9 cellular contexts compared by ENCODE assay signal in genomic region chr17:45310380-45311324, GRCh38. TPM values are rescaled to one million over a fixed set of nuclear protein-coding genes. Genes with fewer than 3 reads are reported as not detected.
DNase-seq lines count a peak whose midpoint lies in the region; ATAC-seq, FAIRE-seq and TF ChIP-seq lines count a peak whose summit lies in the region.
"Had no signal": no experiment of that assay in that cellular context is flagged by ENCODE, and none has a peak within 500 bp of the region (broad histone marks: within the 10 kb centered on the region; RNA-seq: fewer than 3 reads in every experiment).

No MANE protein-coding gene starts in this region.

- H3K27me3 ChIP-seq in right lobe of liver, result no peaks in the 10 kb centered on the region
- H3K27me3 ChIP-seq: SJSA1 had no signal

- H3K36me3 Mint-ChIP-seq in stimulated activated naive CD8-positive, alpha-beta T cell treated with anti-CD3 and anti-CD28 coated beads, Interleukin-15, Interleukin-2, amounts not matched to agents 100 ng/mL and 50 ng/mL, for 24 hours (ENCODE audit: low read depth), result peaks cover 80% of the 10 kb centered on the region

- H3K4me1 Mint-ChIP-seq in stimulated activated naive CD8-positive, alpha-beta T cell treated with anti-CD3 and anti-CD28 coated beads, Interleukin-15, Interleukin-2, amounts not matched to agents 100 ng/mL and 50 ng/mL, for 24 hours (ENCODE audit: low read depth), result peaks cover 94% of the 10 kb centered on the region

- H3K27ac Mint-ChIP-seq in stimulated activated naive CD8-positive, alpha-beta T cell treated with anti-CD3 and anti-CD28 coated beads, Interleukin-15, Interleukin-2, amounts not matched to agents 100 ng/mL and 50 ng/mL, for 24 hours, result peak overlapping the region; percentile 99

- no peaks in the 10 kb centered on the region for H3K27me3 Mint-ChIP-seq in stimulated activated naive CD8-positive, alpha-beta T cell treated with anti-CD3 and anti-CD28 coated beads, Interleukin-15, Interleukin-2, amounts not matched to agents 100 ng/mL and 50 ng/mL, for 24 hours

- 3% methylated on average over 3 of the region's 3 CpGs for WGBS in right lobe of liver (ENCODE audit: insufficient coverage, low coverage, low lambda C conversion rate, missing lambda C conversion rate)

- TF ChIP-seq CTCF in VCaP (conservative IDR thresholded peaks at IDR 0.05) (no peak), right lobe of liver (IDR thresholded peaks at IDR 0.05) (no peak)

- H3K9me3 Mint-ChIP-seq in stimulated activated naive CD8-positive, alpha-beta T cell treated with anti-CD3 and anti-CD28 coated beads, Interleukin-15, Interleukin-2, amounts not matched to agents 100 ng/mL and 50 ng/mL, for 24 hours, result no peaks in the 10 kb centered on the region

- intact Hi-C loops in right lobe of liver (cut with DNase I), result no loop called here

- TF ChIP-seq POLR2A in right lobe of liver (IDR thresholded peaks at IDR 0.05), result no peak

- no peak for DNase-seq in stimulated activated naive CD8-positive, alpha-beta T cell treated with anti-CD3 and anti-CD28 coated beads, Interleukin-15, Interleukin-2, amounts not matched to agents 100 U/mL and 50 U/mL, for 24 hours
- DNase-seq in right lobe of liver (peak; percentile 66 to 85 (median 85)), HTR-8/SVneo (ENCODE audit: insufficient read length, low spot score) (no peak), cerebellar cortex (ENCODE audit: low spot score) (no peak)

- H3K36me3 ChIP-seq in right lobe of liver, result no peaks in the 10 kb centered on the region

- peak overlapping the region in 1 of 3 donors; percentile 20 for H3K4me3 ChIP-seq in right lobe of liver
- H3K4me3 ChIP-seq: SJSA1 had no signal

- H3K27ac ChIP-seq in VCaP (peak overlapping the region; percentile 74), right lobe of liver (peak overlapping the region; percentile 86 to 87 (median 87))
- H3K27ac ChIP-seq: SJSA1 had no signal

- H3K9me3 ChIP-seq in right lobe of liver, result no peaks in the 10 kb centered on the region
- H3K9me3 ChIP-seq: SJSA1 had no signal

- FAIRE-seq in HTR-8/SVneo (lab: Jason Lieb, UNC), result no peak

- H3K4me3 Mint-ChIP-seq in stimulated activated naive CD8-positive, alpha-beta T cell treated with anti-CD3 and anti-CD28 coated beads, Interleukin-15, Interleukin-2, amounts not matched to agents 100 ng/mL and 50 ng/mL, for 24 hours, result peak overlapping the region; percentile 96

- no peak for ATAC-seq in stimulated activated naive CD8-positive, alpha-beta T cell treated with anti-CD3 and anti-CD28 coated beads, Interleukin-15, Interleukin-2, amounts not matched to agents 100 U/mL and 50 U/mL, for 24 hours
- ATAC-seq in right lobe of liver, result peak; percentile 49 to 74 (median 68)
- no peak for ATAC-seq in HG03520 (IDR thresholded peaks at IDR 0.05; ENCODE audit: unreplicated experiment)
- no peak for ATAC-seq in GM19035 (IDR thresholded peaks at IDR 0.05; ENCODE audit: unreplicated experiment)

- H3K4me1 ChIP-seq in right lobe of liver, result peaks cover 0 to 98% (median 54%) of the 10 kb centered on the region in 4 donors

RNA-seq across cellular contexts. Expression of gene MAP3K14, which starts 6.2 kb away (rescaled TPM):
- total RNA-seq in right lobe of liver, result 1 to 10 TPM; 4.8 to 7.8 (median 6.3) TPM

RNA-seq across cellular contexts. Expression of gene SPATA32, which starts 48.8 kb away (rescaled TPM):
- total RNA-seq in right lobe of liver, result not detected
- total RNA-seq: SJSA1 had no signal

Comparison
In these comparisons a context has a peak if more than half of its experiments do, and no peak if none do; other contexts are left out.
1. ATAC-seq: peak in right lobe of liver (4 of 4); none in stimulated activated naive CD8-positive, alpha-beta T cell treated with anti-CD3 and anti-CD28 coated beads, Interleukin-15, Interleukin-2, amounts not matched to agents 100 U/mL and 50 U/mL, for 24 hours (single experiment), HG03520 (single experiment) and GM19035 (single experiment).
2. DNase-seq: peak in right lobe of liver (3 of 3); none in stimulated activated naive CD8-positive, alpha-beta T cell treated with anti-CD3 and anti-CD28 coated beads, Interleukin-15, Interleukin-2, amounts not matched to agents 100 U/mL and 50 U/mL, for 24 hours (single experiment), HTR-8/SVneo (single experiment) and cerebellar cortex (single experiment).